Comparison of ENCODE assay signal across 8 cellular contexts in genomic region chr5:65625743-65626142, GRCh38. TPM values are rescaled to one million over a fixed set of nuclear protein-coding genes. Genes with fewer than 3 reads are reported as not detected.
A peak's percentile ranks its signal among the peaks of the same experiment; 100 is the strongest.
DNase-seq lines count a peak whose midpoint lies in the region; ATAC-seq and TF ChIP-seq lines count a peak whose summit lies in the region.

No MANE protein-coding gene starts in this region.

- peak overlapping the region; percentile 99 for H3K4me3 ChIP-seq in CD4-positive, CD25-positive, alpha-beta regulatory T cell (ENCODE audit: low read depth, low read length)
- H3K4me3 ChIP-seq in choroid plexus epithelial cell (ENCODE audit: low read depth, low read length) = peak overlapping the region; percentile 78

- H3K4me1 ChIP-seq in CD4-positive, CD25-positive, alpha-beta regulatory T cell (ENCODE audit: control insufficient read depth, insufficient read depth, low read length, poor library complexity, severe bottlenecking) = peaks cover 36% of the 10 kb centered on the region

- DNase-seq in CD4-positive, CD25-positive, alpha-beta regulatory T cell = no peak
- DNase-seq in LHCN-M2 (ENCODE audit: low read depth) = peak; percentile 2
- no peak for DNase-seq in choroid plexus epithelial cell (ENCODE audit: low read depth)
- DNase-seq in natural killer cell treated with Interleukin-12 subunit alpha and Interleukin-12 subunit beta and Interleukin-15 and Interleukin-18, amount 100 ng/mL, for 72 hours (ENCODE audit: low spot score) = no peak
- no peak for DNase-seq in NCI-H2107 (lab: John Stamatoyannopoulos, UW)
- no peak for DNase-seq in SIG-M5 treated with dmso at 0.1 percent for 504 hours (lab: John Stamatoyannopoulos, UW; ENCODE audit: unreplicated experiment)
- DNase-seq in NCI-H1694 treated with DMSO at 0.1 percent for 48 hours (lab: John Stamatoyannopoulos, UW) = no peak

- no peaks in the 10 kb centered on the region for H3K9me3 ChIP-seq in CD4-positive, CD25-positive, alpha-beta regulatory T cell (ENCODE audit: control insufficient read depth in 2 of 2, low read length in 2 of 2)

- H3K9me3 Mint-ChIP-seq in CD4-positive, CD25-positive, alpha-beta regulatory T cell = peaks cover 0 to 3% (median 0%) of the 10 kb centered on the region in 7 donors
- no peaks in the 10 kb centered on the region for H3K9me3 Mint-ChIP-seq in natural killer cell treated with Interleukin-12 subunit alpha and Interleukin-12 subunit beta and Interleukin-15 and Interleukin-18, amount 100 ng/mL, for 72 hours

- peak overlapping the region; percentile 74 to 100 (median 97) for H3K27ac Mint-ChIP-seq in CD4-positive, CD25-positive, alpha-beta regulatory T cell
- H3K27ac Mint-ChIP-seq in natural killer cell treated with Interleukin-12 subunit alpha and Interleukin-12 subunit beta and Interleukin-15 and Interleukin-18, amount 100 ng/mL, for 72 hours = peak overlapping the region; percentile 96

- TF ChIP-seq CTCF in choroid plexus epithelial cell (conservative IDR thresholded peaks at IDR 0.05; ENCODE audit: low read depth, low read length) = no peak

- peak overlapping the region; percentile 76 to 100 (median 99) for H3K4me3 Mint-ChIP-seq in CD4-positive, CD25-positive, alpha-beta regulatory T cell
- H3K4me3 Mint-ChIP-seq in natural killer cell treated with Interleukin-12 subunit alpha and Interleukin-12 subunit beta and Interleukin-15 and Interleukin-18, amount 100 ng/mL, for 72 hours = peak overlapping the region; percentile 100

- H3K27ac ChIP-seq in CD4-positive, CD25-positive, alpha-beta regulatory T cell (ENCODE audit: insufficient read depth, low read length, poor library complexity, severe bottlenecking) = peak overlapping the region; percentile 93

- H3K27me3 Mint-ChIP-seq in CD4-positive, CD25-positive, alpha-beta regulatory T cell = peaks cover 15% of the 10 kb centered on the region
- no peaks in the 10 kb centered on the region for H3K27me3 Mint-ChIP-seq in natural killer cell treated with Interleukin-12 subunit alpha and Interleukin-12 subunit beta and Interleukin-15 and Interleukin-18, amount 100 ng/mL, for 72 hours

- peaks cover 13% of the 10 kb centered on the region for H3K36me3 ChIP-seq in CD4-positive, CD25-positive, alpha-beta regulatory T cell (ENCODE audit: control insufficient read depth, insufficient read depth, low read length)

- peaks cover 35 to 57% (median 47%) of the 10 kb centered on the region in 4 donors for H3K4me1 Mint-ChIP-seq in CD4-positive, CD25-positive, alpha-beta regulatory T cell
- peaks cover 22 to 34% of the 10 kb centered on the region in 2 donors for H3K4me1 Mint-ChIP-seq in natural killer cell treated with Interleukin-12 subunit alpha and Interleukin-12 subunit beta and Interleukin-15 and Interleukin-18, amount 100 ng/mL, for 72 hours (ENCODE audit: low read depth in 2 of 2)

- no peaks in the 10 kb centered on the region for H3K27me3 ChIP-seq in CD4-positive, CD25-positive, alpha-beta regulatory T cell (ENCODE audit: control insufficient read depth, insufficient read depth, low read length)

- peaks cover 8% of the 10 kb centered on the region for H3K36me3 Mint-ChIP-seq in CD4-positive, CD25-positive, alpha-beta regulatory T cell
- peaks cover 11% of the 10 kb centered on the region for H3K36me3 Mint-ChIP-seq in natural killer cell treated with Interleukin-12 subunit alpha and Interleukin-12 subunit beta and Interleukin-15 and Interleukin-18, amount 100 ng/mL, for 72 hours

- ATAC-seq in CD4-positive, CD25-positive, alpha-beta regulatory T cell (ENCODE audit: low read depth in 2 of 2) = no peak
- no peak for ATAC-seq in natural killer cell treated with Interleukin-12 subunit alpha and Interleukin-12 subunit beta and Interleukin-15 and Interleukin-18, amount 100 ng/mL, for 72 hours
- no peak for ATAC-seq in HG03378 (IDR thresholded peaks at IDR 0.05; ENCODE audit: unreplicated experiment)

RNA-seq across cellular contexts. Expression of gene SHLD3, which starts 0.9 kb away (rescaled TPM):
- 11.1 TPM for total RNA-seq in CD4-positive, CD25-positive, alpha-beta regulatory T cell
- 1 to 10 TPM; 5.8 to 6.3 (median 6.2) TPM for polyA plus RNA-seq in CD4-positive, CD25-positive, alpha-beta regulatory T cell
- total RNA-seq in LHCN-M2 (2014; rRNA removed) = 2.1 and 2.7 TPM in 2 replicates
- 0.80 TPM for polyA plus RNA-seq in LHCN-M2 (2012)
- total RNA-seq in natural killer cell treated with Interleukin-12 subunit alpha and Interleukin-12 subunit beta and Interleukin-15 and Interleukin-18, amount 100 ng/mL, for 72 hours = 1 to 10 TPM; 3.2 to 7.1 TPM

RNA-seq across cellular contexts. Expression of gene TRAPPC13, which starts 0.9 kb away (rescaled TPM):
- 17.7 TPM for total RNA-seq in CD4-positive, CD25-positive, alpha-beta regulatory T cell
- polyA plus RNA-seq in CD4-positive, CD25-positive, alpha-beta regulatory T cell = 10 to 100 TPM; 15.5 to 20.5 (median 19.9) TPM
- total RNA-seq in LHCN-M2 (2014; rRNA removed) = 33.4 and 36.3 TPM in 2 replicates
- 9.5 TPM for polyA plus RNA-seq in LHCN-M2 (2012)
- total RNA-seq in natural killer cell treated with Interleukin-12 subunit alpha and Interleukin-12 subunit beta and Interleukin-15 and Interleukin-18, amount 100 ng/mL, for 72 hours = 10 to 100 TPM; 27.4 to 28.2 TPM

RNA-seq across cellular contexts. Expression of gene TRIM23, which starts 1.6 kb away (rescaled TPM):
- 20.6 TPM for total RNA-seq in CD4-positive, CD25-positive, alpha-beta regulatory T cell
- 10 to 100 TPM; 10.3 to 18.7 (median 11.5) TPM for polyA plus RNA-seq in CD4-positive, CD25-positive, alpha-beta regulatory T cell
- 16.0 and 17.4 TPM in 2 replicates for total RNA-seq in LHCN-M2 (2014; rRNA removed)
- polyA plus RNA-seq in LHCN-M2 (2012) = 4.9 TPM
- 10 to 100 TPM in 1 of 2 donors, 1 to 10 TPM in 1; 9.6 to 10.3 TPM for total RNA-seq in natural killer cell treated with Interleukin-12 subunit alpha and Interleukin-12 subunit beta and Interleukin-15 and Interleukin-18, amount 100 ng/mL, for 72 hours
